1 cellular context compared by ENCODE assay signal in the genomic region with DNA sequence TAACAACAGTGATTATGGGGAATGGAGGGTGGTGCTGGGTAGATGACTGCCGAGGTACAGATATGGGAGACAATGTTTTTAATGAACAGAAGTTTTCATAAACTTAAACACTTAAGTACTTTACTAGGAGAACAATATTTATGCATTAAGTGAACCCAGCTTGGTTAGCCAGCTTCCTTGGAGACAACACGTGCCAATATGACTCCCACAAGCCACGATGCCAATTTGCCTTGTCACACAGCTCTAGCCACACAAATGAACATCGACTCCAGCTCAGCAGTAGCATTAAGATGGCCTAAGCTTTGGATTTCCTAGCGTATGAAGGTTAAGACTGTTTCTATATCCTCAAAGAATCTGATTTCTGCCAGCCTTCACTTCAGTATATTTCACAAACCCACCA.
TF ChIP-seq lines count a peak whose summit lies in the region.

No MANE protein-coding gene starts in this region.

TF ChIP-seq in IMR-90, 13 proteins besides CTCF, POLR2A, EP300 and RAD21:
- TF ChIP-seq MXI1 (IDR thresholded peaks at IDR 0.05; ENCODE audit: borderline replicate concordance, low read depth, low read length), result no peak
- no peak for TF ChIP-seq FOS (IDR thresholded peaks at IDR 0.05; ENCODE audit: low read depth, low read length)
- no peak for TF ChIP-seq CEBPB (IDR thresholded peaks at IDR 0.05; ENCODE audit: low read depth, low read length)
- TF ChIP-seq, protein P1, sequence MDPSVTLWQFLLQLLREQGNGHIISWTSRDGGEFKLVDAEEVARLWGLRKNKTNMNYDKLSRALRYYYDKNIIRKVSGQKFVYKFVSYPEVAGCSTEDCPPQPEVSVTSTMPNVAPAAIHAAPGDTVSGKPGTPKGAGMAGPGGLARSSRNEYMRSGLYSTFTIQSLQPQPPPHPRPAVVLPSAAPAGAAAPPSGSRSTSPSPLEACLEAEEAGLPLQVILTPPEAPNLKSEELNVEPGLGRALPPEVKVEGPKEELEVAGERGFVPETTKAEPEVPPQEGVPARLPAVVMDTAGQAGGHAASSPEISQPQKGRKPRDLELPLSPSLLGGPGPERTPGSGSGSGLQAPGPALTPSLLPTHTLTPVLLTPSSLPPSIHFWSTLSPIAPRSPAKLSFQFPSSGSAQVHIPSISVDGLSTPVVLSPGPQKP (IDR thresholded peaks at IDR 0.05; ENCODE audit: borderline replicate concordance, low read depth, low read length), result no peak
- TF ChIP-seq RFX5 (IDR thresholded peaks at IDR 0.05; ENCODE audit: low read depth, low read length), result no peak
- TF ChIP-seq BHLHE40 (IDR thresholded peaks at IDR 0.05; ENCODE audit: low read depth, low read length), result no peak
- TF ChIP-seq MAFK (IDR thresholded peaks at IDR 0.05; ENCODE audit: low read depth, low read length), result no peak
- TF ChIP-seq, protein P2, sequence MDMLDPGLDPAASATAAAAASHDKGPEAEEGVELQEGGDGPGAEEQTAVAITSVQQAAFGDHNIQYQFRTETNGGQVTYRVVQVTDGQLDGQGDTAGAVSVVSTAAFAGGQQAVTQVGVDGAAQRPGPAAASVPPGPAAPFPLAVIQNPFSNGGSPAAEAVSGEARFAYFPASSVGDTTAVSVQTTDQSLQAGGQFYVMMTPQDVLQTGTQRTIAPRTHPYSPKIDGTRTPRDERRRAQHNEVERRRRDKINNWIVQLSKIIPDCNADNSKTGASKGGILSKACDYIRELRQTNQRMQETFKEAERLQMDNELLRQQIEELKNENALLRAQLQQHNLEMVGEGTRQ (IDR thresholded peaks at IDR 0.05; ENCODE audit: low read depth, low read length), result no peak
- TF ChIP-seq CHD1 (IDR thresholded peaks at IDR 0.05; ENCODE audit: low read depth, low read length), result no peak
- TF ChIP-seq MAZ (IDR thresholded peaks at IDR 0.05; ENCODE audit: borderline replicate concordance, low read depth, low read length), result no peak
- no peak for TF ChIP-seq SMC3 (IDR thresholded peaks at IDR 0.05; ENCODE audit: low read depth, low read length)
- no peak for TF ChIP-seq RCOR1 (IDR thresholded peaks at IDR 0.05; ENCODE audit: insufficient replicate concordance, low read length)
- no peak for TF ChIP-seq NFE2L2 (IDR thresholded peaks at IDR 0.05; ENCODE audit: low read depth, low read length)
